In genomic region chr11:64185323-64186204, GRCh38 we compare ENCODE assay signal across 1 cellular context.
TF ChIP-seq lines count a peak whose summit lies in the region.

Gene STIP1 (plus strand): TSS chr11:64186171. CDS start chr11:64186262, 91 bp downstream.

TF ChIP-seq in HepG2, 621 proteins besides CTCF, POLR2A, EP300 and RAD21 (continued from another document and continues in another):
- TF ChIP-seq ZNF318 (CRISPR knock-in tag; IDR thresholded peaks at IDR 0.05), result 0 out of 2 replicates have a peak, but pooled peaks have one; percentile 85
- peak; percentile 89; the same call in 1 of the 2 replicates for TF ChIP-seq ZNF660 (CRISPR knock-in tag; IDR thresholded peaks at IDR 0.05; ENCODE audit: borderline replicate concordance, low read depth)
- peak; percentile 87; the same call in 1 of the 2 replicates for TF ChIP-seq TARDBP (CRISPR knock-in tag; IDR thresholded peaks at IDR 0.05)
- TF ChIP-seq XRCC5 (optimal IDR thresholded peaks at IDR 0.05; ENCODE audit: low read length), result peak; percentile 50
- TF ChIP-seq ONECUT2 (CRISPR knock-in tag; IDR thresholded peaks at IDR 0.05), result peak; percentile 63
- TF ChIP-seq KLF6 (CRISPR knock-in tag; IDR thresholded peaks at IDR 0.05), result peak; percentile 98
- TF ChIP-seq ZNF589 (CRISPR knock-in tag; conservative IDR thresholded peaks at IDR 0.05), result peak; percentile 85; the same call in 1 of the 2 replicates
- TF ChIP-seq TBP (CRISPR knock-in tag; IDR thresholded peaks at IDR 0.05), result no peak
- TF ChIP-seq CENPBD1 (CRISPR knock-in tag; IDR thresholded peaks at IDR 0.05; ENCODE audit: borderline replicate concordance, low read depth), result no peak; the same call in 1 of the 2 replicates
- no peak for TF ChIP-seq MAFK (conservative IDR thresholded peaks at IDR 0.05 in 1 of 2, IDR thresholded peaks at IDR 0.05 in 1 of 2; ENCODE audit: low read length in 2 of 2)
- TF ChIP-seq FOSL1 (CRISPR knock-in tag; IDR thresholded peaks at IDR 0.05; ENCODE audit: borderline replicate concordance), result no peak
- no peak for TF ChIP-seq KAT2B (IDR thresholded peaks at IDR 0.05; ENCODE audit: borderline replicate concordance, low read depth, low read length)
- TF ChIP-seq NFKBIZ (CRISPR knock-in tag; IDR thresholded peaks at IDR 0.05), result peak; percentile 92
- TF ChIP-seq ZBTB21 (CRISPR knock-in tag; IDR thresholded peaks at IDR 0.05), result peak; percentile 17; the same call in 1 of the 2 replicates
- no peak for TF ChIP-seq ZNF20 (CRISPR knock-in tag; IDR thresholded peaks at IDR 0.05)
- peak; percentile 68; the same call in 1 of the 2 replicates for TF ChIP-seq ZNF609 (CRISPR knock-in tag; IDR thresholded peaks at IDR 0.05; ENCODE audit: borderline replicate concordance)
- no peak for TF ChIP-seq HOMEZ (CRISPR knock-in tag; IDR thresholded peaks at IDR 0.05; ENCODE audit: low read depth)
- peak; percentile 73 for TF ChIP-seq HMGXB3 (CRISPR knock-in tag; IDR thresholded peaks at IDR 0.05; ENCODE audit: borderline replicate concordance)
- TF ChIP-seq ZNF512 (CRISPR knock-in tag; IDR thresholded peaks at IDR 0.05), result peak; percentile 65; the same call in 1 of the 2 replicates
- TF ChIP-seq ZNF577 (CRISPR knock-in tag; IDR thresholded peaks at IDR 0.05; ENCODE audit: borderline replicate concordance, low read depth), result no peak
- peak; percentile 86; the same call in 1 of the 2 replicates for TF ChIP-seq MZF1 (CRISPR knock-in tag; IDR thresholded peaks at IDR 0.05; ENCODE audit: borderline replicate concordance)
- peak; percentile 78 for TF ChIP-seq DR1 (CRISPR knock-in tag; IDR thresholded peaks at IDR 0.05)
- TF ChIP-seq AKNA (CRISPR knock-in tag; IDR thresholded peaks at IDR 0.05; ENCODE audit: borderline replicate concordance), result 0 out of 2 replicates have a peak, but pooled peaks have one; percentile 42
- peak; percentile 98; the same call in 1 of the 2 replicates for TF ChIP-seq ZIK1 (CRISPR knock-in tag; IDR thresholded peaks at IDR 0.05; ENCODE audit: borderline replicate concordance, low read depth)
